Comparison of ENCODE assay signal across 3 cellular contexts in the genomic region with DNA sequence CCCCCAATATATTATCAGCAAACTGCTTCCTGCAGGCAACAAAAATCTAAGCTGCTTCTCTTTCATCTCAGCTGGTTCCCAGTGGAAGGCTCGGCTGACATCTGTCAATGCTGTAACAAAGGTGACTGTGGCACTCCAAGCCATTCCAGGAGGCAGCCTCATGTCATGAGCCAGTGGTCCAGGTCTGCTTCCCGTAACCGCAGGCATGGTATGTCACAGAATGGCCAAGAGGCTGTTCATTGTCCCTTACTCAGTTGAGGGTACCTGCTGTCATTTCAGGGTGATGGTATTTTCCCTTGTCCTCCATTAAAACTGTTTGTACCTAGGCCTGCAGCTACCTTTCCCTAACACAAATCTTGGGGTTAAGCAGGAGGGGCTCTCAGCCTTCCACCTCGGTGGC. TPM values are rescaled to one million over a fixed set of nuclear protein-coding genes. Genes with fewer than 3 reads are reported as not detected.
"Had no signal": no experiment of that assay in that cellular context is flagged by ENCODE, and none has a peak within 500 bp of the region (broad histone marks: within the 10 kb centered on the region; RNA-seq: fewer than 3 reads in every experiment).

No MANE protein-coding gene starts in this region.

RNA-seq across cellular contexts. Expression of gene ZP3, which starts 15.7 kb away (rescaled TPM):
- total RNA-seq: left ventricle myocardium inferior had no signal

RNA-seq across cellular contexts. Expression of gene SSC4D, which starts 30.9 kb away (rescaled TPM):
- total RNA-seq: mononuclear cell, vagina had no signal
